In genomic region chr2:218217366-218218309, GRCh38 we compare ENCODE assay signal across 7 cellular contexts. TPM values are rescaled to one million over a fixed set of nuclear protein-coding genes. Genes with fewer than 3 reads are reported as not detected.
DNase-seq lines count a peak whose midpoint lies in the region; ATAC-seq and TF ChIP-seq lines count a peak whose summit lies in the region.

No MANE protein-coding gene starts in this region.

- intact Hi-C loops in activated T-helper 1 cell treated with anti-CD3 and anti-CD28 coated beads, Interleukin-12 subunit alpha, Interleukin-12 subunit beta, Interleukin-2, Interleukin-4 antibody, amounts not matched to agents 30 ng/mL and 10 ng/mL and 1 ng/mL, durations not matched to agents 14 hours and 24 hours and 36 hours (cut with micrococcal nuclease), result loop anchor here (1.0 to 10.0 kb wide), 11 partner anchors 12 to 1723 kb away; partner anchors contain the start of genes AAMP, BCS1L, CNOT9 and CTDSP1

- H3K27ac ChIP-seq in OCI-LY3 (ENCODE audit: low read length) (peak overlapping the region; percentile 100), neural progenitor cell (no peak overlapping the region), subcutaneous abdominal adipose tissue (ENCODE audit: low read depth, low read length) (peak overlapping the region; percentile 96)

- H3K4me3 Mint-ChIP-seq in activated T-helper 1 cell treated with anti-CD3 and anti-CD28 coated beads, Interleukin-12 subunit alpha, Interleukin-12 subunit beta, Interleukin-2, Interleukin-4 antibody, amounts not matched to agents 30 ng/mL and 10 ng/mL and 1 ng/mL, durations not matched to agents 14 hours and 24 hours and 36 hours, result peak overlapping the region; percentile 91
- H3K4me3 Mint-ChIP-seq in neural progenitor cell, result peak overlapping the region; percentile 95

- no peak for TF ChIP-seq CTCF in GM13977 (IDR thresholded peaks at IDR 0.05; ENCODE audit: extremely low read depth, insufficient read depth, missing control alignments)
- no peak for TF ChIP-seq CTCF in OCI-LY3 (IDR thresholded peaks at IDR 0.05; ENCODE audit: low read depth, low read length)
- TF ChIP-seq CTCF in neural progenitor cell (IDR thresholded peaks at IDR 0.05), result no peak

- H3K27me3 Mint-ChIP-seq in activated T-helper 1 cell treated with anti-CD3 and anti-CD28 coated beads, Interleukin-12 subunit alpha, Interleukin-12 subunit beta, Interleukin-2, Interleukin-4 antibody, amounts not matched to agents 30 ng/mL and 10 ng/mL and 1 ng/mL, durations not matched to agents 14 hours and 24 hours and 36 hours (ENCODE audit: insufficient read depth), result no peaks in the 10 kb centered on the region
- peaks cover 2% of the 10 kb centered on the region for H3K27me3 Mint-ChIP-seq in neural progenitor cell (ENCODE audit: insufficient read depth, low read depth)

- peaks cover 37% of the 10 kb centered on the region for H3K36me3 ChIP-seq in OCI-LY3 (replicated peaks; ENCODE audit: low read depth, low read length)
- H3K36me3 ChIP-seq in neural progenitor cell, result no peaks in the 10 kb centered on the region
- peaks cover 0 to 6% (median 0%) of the 10 kb centered on the region in 5 donors for H3K36me3 ChIP-seq in subcutaneous abdominal adipose tissue (ENCODE audit: control insufficient read depth in 5 of 5, insufficient read depth in 5 of 5, low read length in 5 of 5)

- H3F3A ChIP-seq in neural progenitor cell (ENCODE audit: low read depth), result peaks cover 6% of the 10 kb centered on the region

- H3K4me3 ChIP-seq in OCI-LY3 (ENCODE audit: low read length), result peak overlapping the region; percentile 97
- H3K4me3 ChIP-seq in neural progenitor cell, result peak overlapping the region; percentile 82
- peak overlapping the region; percentile 81 to 95 (median 92) for H3K4me3 ChIP-seq in subcutaneous abdominal adipose tissue (ENCODE audit: low read depth in 1 of 5, low read length in 5 of 5)

- H3K4me1 Mint-ChIP-seq in activated T-helper 1 cell treated with anti-CD3 and anti-CD28 coated beads, Interleukin-12 subunit alpha, Interleukin-12 subunit beta, Interleukin-2, Interleukin-4 antibody, amounts not matched to agents 30 ng/mL and 10 ng/mL and 1 ng/mL, durations not matched to agents 14 hours and 24 hours and 36 hours (ENCODE audit: low read depth), result peaks cover 41% of the 10 kb centered on the region
- peaks cover 29% of the 10 kb centered on the region for H3K4me1 Mint-ChIP-seq in neural progenitor cell

- H3K4me2 ChIP-seq in OCI-LY3 (ENCODE audit: low read length), result peak overlapping the region; percentile 97
- peak overlapping the region; percentile 88 for H3K4me2 ChIP-seq in neural progenitor cell

- H3K27me3 ChIP-seq in OCI-LY3 (ENCODE audit: low read depth, low read length) (no peaks in the 10 kb centered on the region), neural progenitor cell (no peaks in the 10 kb centered on the region), subcutaneous abdominal adipose tissue (ENCODE audit: control insufficient read depth in 5 of 5, insufficient read depth in 4 of 5, low read length in 5 of 5) (no peaks in the 10 kb centered on the region)

- ATAC-seq in HG02642 (IDR thresholded peaks at IDR 0.05; ENCODE audit: poor library complexity, unreplicated experiment), result peak; percentile 44

- H3K9me3 ChIP-seq in OCI-LY3 (ENCODE audit: insufficient read depth, low read length) (no peaks in the 10 kb centered on the region), neural progenitor cell (ENCODE audit: low read depth) (no peaks in the 10 kb centered on the region), subcutaneous abdominal adipose tissue (ENCODE audit: control insufficient read depth in 5 of 5, low read length in 5 of 5) (no peaks in the 10 kb centered on the region)

- H3K9ac ChIP-seq in OCI-LY3 (ENCODE audit: low read length) (peak overlapping the region; percentile 100), neural progenitor cell (peak overlapping the region; percentile 70), subcutaneous abdominal adipose tissue (ENCODE audit: low read length in 5 of 5) (peak overlapping the region; percentile 89 to 92 (median 91))

- H2AFZ ChIP-seq in OCI-LY3 (ENCODE audit: low read depth, low read length), result no peak overlapping the region
- H2AFZ ChIP-seq in neural progenitor cell (replicated peaks), result peak overlapping the region; percentile 35

- H3K36me3 Mint-ChIP-seq in activated T-helper 1 cell treated with anti-CD3 and anti-CD28 coated beads, Interleukin-12 subunit alpha, Interleukin-12 subunit beta, Interleukin-2, Interleukin-4 antibody, amounts not matched to agents 30 ng/mL and 10 ng/mL and 1 ng/mL, durations not matched to agents 14 hours and 24 hours and 36 hours (ENCODE audit: low read depth), result peaks cover 35% of the 10 kb centered on the region
- peaks cover 3% of the 10 kb centered on the region for H3K36me3 Mint-ChIP-seq in neural progenitor cell

- peaks cover 44% of the 10 kb centered on the region for H3K4me1 ChIP-seq in OCI-LY3 (ENCODE audit: low read length)
- H3K4me1 ChIP-seq in neural progenitor cell, result peaks cover 13% of the 10 kb centered on the region
- peaks cover 16 to 58% (median 50%) of the 10 kb centered on the region in 5 donors for H3K4me1 ChIP-seq in subcutaneous abdominal adipose tissue (ENCODE audit: control insufficient read depth in 5 of 5, insufficient read depth in 5 of 5, low read length in 5 of 5)

- peak; percentile 67 for DNase-seq in GM13977 (ENCODE audit: low spot score)
- DNase-seq in activated T-helper 1 cell treated with anti-CD3 and anti-CD28 coated beads, Interleukin-12 subunit alpha, Interleukin-12 subunit beta, Interleukin-2, Interleukin-4 antibody, amounts not matched to agents 30 ng/mL and 10 ng/mL and 1 ng/mL, durations not matched to agents 14 hours and 24 hours and 36 hours (ENCODE audit: low spot score), result peak; percentile 63
- peak; percentile 23 for DNase-seq in fibroblast of peridontal ligament (ENCODE audit: extremely low read depth)
- DNase-seq in neural progenitor cell (ENCODE audit: low spot score), result peak; percentile 60

- H3K9me3 Mint-ChIP-seq in activated T-helper 1 cell treated with anti-CD3 and anti-CD28 coated beads, Interleukin-12 subunit alpha, Interleukin-12 subunit beta, Interleukin-2, Interleukin-4 antibody, amounts not matched to agents 30 ng/mL and 10 ng/mL and 1 ng/mL, durations not matched to agents 14 hours and 24 hours and 36 hours, result no peaks in the 10 kb centered on the region
- H3K9me3 Mint-ChIP-seq in neural progenitor cell, result no peaks in the 10 kb centered on the region

- H3K79me2 ChIP-seq in OCI-LY3 (ENCODE audit: low read length) (peaks cover 60% of the 10 kb centered on the region), neural progenitor cell (ENCODE audit: low read depth) (peaks cover 56% of the 10 kb centered on the region)

- peaks cover 28% of the 10 kb centered on the region for H4K20me1 ChIP-seq in OCI-LY3 (ENCODE audit: insufficient read depth, low read length)
- peaks cover 46% of the 10 kb centered on the region for H4K20me1 ChIP-seq in neural progenitor cell (ENCODE audit: low read depth)

- H3K27ac Mint-ChIP-seq in activated T-helper 1 cell treated with anti-CD3 and anti-CD28 coated beads, Interleukin-12 subunit alpha, Interleukin-12 subunit beta, Interleukin-2, Interleukin-4 antibody, amounts not matched to agents 30 ng/mL and 10 ng/mL and 1 ng/mL, durations not matched to agents 14 hours and 24 hours and 36 hours, result peak overlapping the region; percentile 95
- H3K27ac Mint-ChIP-seq in neural progenitor cell, result peak overlapping the region; percentile 72

- in situ Hi-C loops in GM13977 (cut with MboI; ENCODE audit: low pct_unique_long_range_greater_than_20kb, low sequenced_read_pairs, unreplicated experiment), result no loop called here

RNA-seq across cellular contexts. Expression of gene ARPC2, which starts 0.6 kb away (rescaled TPM):
- total RNA-seq in activated T-helper 1 cell treated with anti-CD3 and anti-CD28 coated beads, Interleukin-12 subunit alpha, Interleukin-12 subunit beta, Interleukin-2, Interleukin-4 antibody, amounts not matched to agents 30 ng/mL and 10 ng/mL and 1 ng/mL, durations not matched to agents 14 hours and 24 hours and 36 hours, result 507 and 509 TPM in 2 replicates
- total RNA-seq in neural progenitor cell (ENCODE audit: low replicate concordance), result 151 and 155 TPM in 2 replicates

RNA-seq across cellular contexts. Expression of gene GPBAR1, which starts 43.2 kb away (rescaled TPM):
- 0.54 and 0.78 TPM in 2 replicates for total RNA-seq in activated T-helper 1 cell treated with anti-CD3 and anti-CD28 coated beads, Interleukin-12 subunit alpha, Interleukin-12 subunit beta, Interleukin-2, Interleukin-4 antibody, amounts not matched to agents 30 ng/mL and 10 ng/mL and 1 ng/mL, durations not matched to agents 14 hours and 24 hours and 36 hours
- total RNA-seq in neural progenitor cell (ENCODE audit: low replicate concordance), result 0.09 TPM in 1 of 2 replicates, not detected in the other

RNA-seq across cellular contexts. Expression of gene CXCR1, which starts 50.9 kb away (rescaled TPM):
- total RNA-seq in activated T-helper 1 cell treated with anti-CD3 and anti-CD28 coated beads, Interleukin-12 subunit alpha, Interleukin-12 subunit beta, Interleukin-2, Interleukin-4 antibody, amounts not matched to agents 30 ng/mL and 10 ng/mL and 1 ng/mL, durations not matched to agents 14 hours and 24 hours and 36 hours, result not detected in 2 replicates
- not detected in 2 replicates for total RNA-seq in neural progenitor cell (ENCODE audit: low replicate concordance)

RNA-seq across cellular contexts. Expression of gene AAMP, which starts 52.3 kb away (rescaled TPM):
- 88.0 and 90.2 TPM in 2 replicates for total RNA-seq in activated T-helper 1 cell treated with anti-CD3 and anti-CD28 coated beads, Interleukin-12 subunit alpha, Interleukin-12 subunit beta, Interleukin-2, Interleukin-4 antibody, amounts not matched to agents 30 ng/mL and 10 ng/mL and 1 ng/mL, durations not matched to agents 14 hours and 24 hours and 36 hours
- 90.4 and 151 TPM in 2 replicates for total RNA-seq in neural progenitor cell (ENCODE audit: low replicate concordance)

RNA-seq across cellular contexts. Expression of gene PNKD, which starts 52.7 kb away (rescaled TPM):
- total RNA-seq in activated T-helper 1 cell treated with anti-CD3 and anti-CD28 coated beads, Interleukin-12 subunit alpha, Interleukin-12 subunit beta, Interleukin-2, Interleukin-4 antibody, amounts not matched to agents 30 ng/mL and 10 ng/mL and 1 ng/mL, durations not matched to agents 14 hours and 24 hours and 36 hours, result 18.6 and 20.3 TPM in 2 replicates
- 13.5 and 31.1 TPM in 2 replicates for total RNA-seq in neural progenitor cell (ENCODE audit: low replicate concordance)
